23 cellular contexts compared by ENCODE assay signal in genomic region chr5:93510626-93511420, GRCh38.
"Had no signal": no experiment of that assay in that cellular context is flagged by ENCODE, and none has a peak within 500 bp of the region (broad histone marks: within the 10 kb centered on the region; RNA-seq: fewer than 3 reads in every experiment).

No MANE protein-coding gene starts in this region.

- H3K27me3 ChIP-seq: ascending aorta, heart left ventricle, left lung, ovary, stomach, suprapubic skin, tibial artery, upper lobe of right lung had no signal

- H3K4me1 ChIP-seq: ascending aorta, heart left ventricle, left lung, lower lobe of right lung, stomach, suprapubic skin, tibial artery, upper lobe of right lung had no signal

- H3K4me3 ChIP-seq: ascending aorta, heart left ventricle, left lung, lower lobe of right lung, mucosa of descending colon, ovary, stomach, suprapubic skin, tibial artery, upper lobe of right lung had no signal

- ATAC-seq: heart left ventricle, left lung, lower lobe of right lung, mucosa of descending colon, sciatic nerve, upper lobe of right lung had no signal

- H3K9me3 ChIP-seq: ascending aorta, heart left ventricle, left lung, lower lobe of right lung, mucosa of descending colon, ovary, stomach, suprapubic skin, tibial artery, upper lobe of right lung had no signal

- H3K36me3 ChIP-seq: ascending aorta, heart left ventricle, left lung, lower lobe of right lung, ovary, stomach, suprapubic skin, tibial artery, upper lobe of right lung had no signal

- H3K27ac ChIP-seq: ascending aorta, heart left ventricle, left lung, lower lobe of right lung, ovary, stomach, suprapubic skin, tibial artery, upper lobe of right lung, VCaP had no signal

- DNase-seq: activated CD4-positive, alpha-beta T cell treated with anti-CD3 and anti-CD28 coated beads for 4 hours; activated CD4-positive, alpha-beta T cell treated with anti-CD3 and anti-CD28 coated beads, Interleukin-2, amount 50 U/mL, for 4 hours; activated CD8-positive, alpha-beta memory T cell treated with anti-CD3 and anti-CD28 coated beads for 24 hours; activated effector memory CD4-positive, alpha-beta T cell treated with Interleukin-2 at 50 U/mL for 16 hours; activated naive CD4-positive, alpha-beta T cell treated with anti-CD3 and anti-CD28 coated beads for 36 hours; activated naive CD8-positive, alpha-beta T cell treated with anti-CD3 and anti-CD28 coated beads for 36 hours; effector CD8-positive, alpha-beta T cell; foreskin fibroblast; heart left ventricle; left lung; lower lobe of right lung; mucosa of descending colon; ovary; retina; small intestine; stimulated activated CD4-positive, alpha-beta T cell treated with anti-CD3 and anti-CD28 coated beads, Interleukin-4, amount 100 ng/mL, for 24 hours; stomach; tibial artery; upper lobe of right lung had no signal
